In genomic region chr19:6543866-6544347, GRCh38 we compare ENCODE assay signal across 20 cellular contexts. TPM values are rescaled to one million over a fixed set of nuclear protein-coding genes. Genes with fewer than 3 reads are reported as not detected.
DNase-seq lines count a peak whose midpoint lies in the region; ATAC-seq and TF ChIP-seq lines count a peak whose summit lies in the region.
"Had no signal": no experiment of that assay in that cellular context is flagged by ENCODE, and none has a peak within 500 bp of the region (broad histone marks: within the 10 kb centered on the region; RNA-seq: fewer than 3 reads in every experiment).

No MANE protein-coding gene starts in this region.

- no peak overlapping the region for H3K4me3 Mint-ChIP-seq in activated CD8-positive, alpha-beta T cell treated with anti-CD3 and anti-CD28 coated beads, Interleukin-2, amount 10 ng/mL, durations not matched to agents 7 days and 5 days
- no peak overlapping the region for H3K4me3 Mint-ChIP-seq in activated CD8-positive, alpha-beta T cell treated with anti-CD3 and anti-CD28 coated beads for 36 hours
- H3K4me3 Mint-ChIP-seq in T-helper 17 cell, result peak overlapping the region; percentile 31

- no peak for TF ChIP-seq CTCF in activated CD8-positive, alpha-beta T cell treated with anti-CD3 and anti-CD28 coated beads for 36 hours (IDR thresholded peaks at IDR 0.05)
- TF ChIP-seq CTCF in GM13976 (IDR thresholded peaks at IDR 0.05; ENCODE audit: borderline replicate concordance, control extremely low read depth, extremely low read depth, insufficient read depth, missing control alignments) (no peak), osteoblast (IDR thresholded peaks at IDR 0.05; ENCODE audit: extremely low read depth, low read depth, low read length) (no peak), stomach (IDR thresholded peaks at IDR 0.05) (no peak)

- H3K4me1 Mint-ChIP-seq in activated CD8-positive, alpha-beta T cell treated with anti-CD3 and anti-CD28 coated beads, Interleukin-2, amount 10 ng/mL, durations not matched to agents 7 days and 5 days (ENCODE audit: low read depth), result peaks cover 22% of the 10 kb centered on the region
- peaks cover 6% of the 10 kb centered on the region for H3K4me1 Mint-ChIP-seq in activated CD8-positive, alpha-beta T cell treated with anti-CD3 and anti-CD28 coated beads for 36 hours (ENCODE audit: low read depth)
- H3K4me1 Mint-ChIP-seq in T-helper 17 cell, result peaks cover 2% of the 10 kb centered on the region

- H3K79me2 ChIP-seq in osteoblast (ENCODE audit: insufficient read depth, low read length), result no peaks in the 10 kb centered on the region

- H3K9me3 ChIP-seq in T-helper 17 cell (ENCODE audit: control insufficient read depth, low read length, poor library complexity, severe bottlenecking) (no peaks in the 10 kb centered on the region), osteoblast (ENCODE audit: low read depth, low read length) (no peaks in the 10 kb centered on the region), stomach (peaks cover 0 to 5% (median 2%) of the 10 kb centered on the region in 4 donors)
- H3K9me3 ChIP-seq: SJSA1 had no signal

- no peak overlapping the region for H3K27ac Mint-ChIP-seq in activated CD8-positive, alpha-beta T cell treated with anti-CD3 and anti-CD28 coated beads, Interleukin-2, amount 10 ng/mL, durations not matched to agents 7 days and 5 days
- no peak overlapping the region for H3K27ac Mint-ChIP-seq in activated CD8-positive, alpha-beta T cell treated with anti-CD3 and anti-CD28 coated beads for 36 hours
- no peak overlapping the region for H3K27ac Mint-ChIP-seq in T-helper 17 cell

- 65 to 80% (median 73%) methylated on average over 11 of the region's 11 CpGs for whole genome bisulfite sequencing in stomach, 5 donors

- H3K36me3 ChIP-seq in osteoblast (ENCODE audit: insufficient read depth, low read length) (no peaks in the 10 kb centered on the region), stomach (no peaks in the 10 kb centered on the region)

- no peaks in the 10 kb centered on the region for H3K9me3 Mint-ChIP-seq in activated CD8-positive, alpha-beta T cell treated with anti-CD3 and anti-CD28 coated beads, Interleukin-2, amount 10 ng/mL, durations not matched to agents 7 days and 5 days (ENCODE audit: insufficient read depth)
- peaks cover 3% of the 10 kb centered on the region for H3K9me3 Mint-ChIP-seq in activated CD8-positive, alpha-beta T cell treated with anti-CD3 and anti-CD28 coated beads for 36 hours

- no peak overlapping the region for H3K4me2 ChIP-seq in osteoblast (ENCODE audit: insufficient read depth, low read length)

- H3K27me3 ChIP-seq in osteoblast (ENCODE audit: insufficient read depth, low read length) (no peaks in the 10 kb centered on the region), stomach (peaks cover 0 to 16% (median 0%) of the 10 kb centered on the region in 3 donors)
- H3K27me3 ChIP-seq: SJSA1 had no signal

- no peak for DNase-seq in activated CD8-positive, alpha-beta T cell treated with anti-CD3 and anti-CD28 coated beads, Interleukin-2, amount 10 ng/mL, durations not matched to agents 7 days and 5 days
- DNase-seq in activated CD8-positive, alpha-beta T cell treated with anti-CD3 and anti-CD28 coated beads for 36 hours, result no peak
- DNase-seq in GM13976 (ENCODE audit: low spot score) (peak; percentile 50), T-helper 17 cell (no peak), osteoblast (ENCODE audit: insufficient read length, low spot score, missing footprints) (peak; percentile 2), stomach (no peak), NCI-H226 (no peak), NCI-H2196 treated with DMSO at 0.1 percent for 48 hours (lab: John Stamatoyannopoulos, UW; ENCODE audit: unreplicated experiment) (no peak)
- DNase-seq: COR-L47; DMS153; HCEC 1CT; NCI-H146; NCI-H2081 treated with DMSO at 0.1 percent for 48 hours; NCI-H345; NCI-H526 treated with DMSO at 0.1 percent for 48 hours; NK-92 treated with Interleukin-12 subunit alpha and Interleukin-12 subunit beta, amount 100 ng/mL, for 24 hours; PC-3 had no signal

- H3K4me3 ChIP-seq in osteoblast (ENCODE audit: insufficient read depth, low read length) (no peak overlapping the region), stomach (no peak overlapping the region)
- H3K4me3 ChIP-seq: SJSA1 had no signal

- no peak overlapping the region for H3K27ac ChIP-seq in osteoblast (ENCODE audit: low read depth, low read length)
- H3K27ac ChIP-seq in stomach, result no peak overlapping the region
- H3K27ac ChIP-seq: C4-2B, SJSA1 had no signal

- peak; percentile 15 for ATAC-seq in activated CD8-positive, alpha-beta T cell treated with anti-CD3 and anti-CD28 coated beads, Interleukin-2, amount 10 ng/mL, durations not matched to agents 7 days and 5 days
- ATAC-seq in activated CD8-positive, alpha-beta T cell treated with anti-CD3 and anti-CD28 coated beads for 36 hours, result no peak
- ATAC-seq in T-helper 17 cell, result peak; percentile 74
- ATAC-seq: PC-3 had no signal

- intact Hi-C loops in activated CD8-positive, alpha-beta T cell treated with anti-CD3 and anti-CD28 coated beads for 36 hours (cut with micrococcal nuclease), result no loop called here
- intact Hi-C loops in stomach (cut with DNase I; ENCODE audit: low total_unique reads), result no loop called here

- H3K27me3 Mint-ChIP-seq in activated CD8-positive, alpha-beta T cell treated with anti-CD3 and anti-CD28 coated beads, Interleukin-2, amount 10 ng/mL, durations not matched to agents 7 days and 5 days (ENCODE audit: low read depth), result no peaks in the 10 kb centered on the region
- peaks cover 4% of the 10 kb centered on the region for H3K27me3 Mint-ChIP-seq in activated CD8-positive, alpha-beta T cell treated with anti-CD3 and anti-CD28 coated beads for 36 hours
- peaks cover 16% of the 10 kb centered on the region for H3K27me3 Mint-ChIP-seq in T-helper 17 cell

- no peak overlapping the region for H2AFZ ChIP-seq in osteoblast (ENCODE audit: low read length)

- H3K36me3 Mint-ChIP-seq in activated CD8-positive, alpha-beta T cell treated with anti-CD3 and anti-CD28 coated beads, Interleukin-2, amount 10 ng/mL, durations not matched to agents 7 days and 5 days (ENCODE audit: low read depth), result no peaks in the 10 kb centered on the region
- no peaks in the 10 kb centered on the region for H3K36me3 Mint-ChIP-seq in activated CD8-positive, alpha-beta T cell treated with anti-CD3 and anti-CD28 coated beads for 36 hours (ENCODE audit: low read depth)
- H3K36me3 Mint-ChIP-seq in T-helper 17 cell (ENCODE audit: low read depth), result peaks cover 4% of the 10 kb centered on the region

- in situ Hi-C loops in GM13976 (cut with MboI; ENCODE audit: low sequenced_read_pairs, unreplicated experiment), result no loop called here

- H3K4me1 ChIP-seq in osteoblast (ENCODE audit: insufficient read depth, low read length) (no peaks in the 10 kb centered on the region), stomach (no peaks in the 10 kb centered on the region)

- CTCF ChIA-PET in activated CD8-positive, alpha-beta T cell treated with anti-CD3 and anti-CD28 coated beads, Interleukin-2, amount 10 ng/mL, durations not matched to agents 7 days and 5 days (lab: Charles Lee), result no interaction called here
- CTCF ChIA-PET in activated CD8-positive, alpha-beta T cell treated with anti-CD3 and anti-CD28 coated beads for 36 hours (lab: Charles Lee), result interaction anchor here (0.8 to 1.3 kb wide), 3 partner anchors 8 to 27 kb away, joined by 3 to 4 read pairs (median 3); no protein-coding TSS in a partner anchor

- POLR2A ChIA-PET in activated CD8-positive, alpha-beta T cell treated with anti-CD3 and anti-CD28 coated beads, Interleukin-2, amount 10 ng/mL, durations not matched to agents 7 days and 5 days (lab: Charles Lee), result no interaction called here
- POLR2A ChIA-PET in activated CD8-positive, alpha-beta T cell treated with anti-CD3 and anti-CD28 coated beads for 36 hours (lab: Charles Lee), result no interaction called here

- TF ChIP-seq EP300 in stomach (IDR thresholded peaks at IDR 0.05), result no peak

- H4K20me1 ChIP-seq in osteoblast (ENCODE audit: insufficient read depth, low read length), result no peaks in the 10 kb centered on the region

- no peak for TF ChIP-seq POLR2A in stomach (IDR thresholded peaks at IDR 0.05)

RNA-seq across cellular contexts. Expression of gene TNFSF9, which starts 13.1 kb away (rescaled TPM):
- total RNA-seq in activated CD8-positive, alpha-beta T cell treated with anti-CD3 and anti-CD28 coated beads, Interleukin-2, amount 10 ng/mL, durations not matched to agents 7 days and 5 days, result 1 to 10 TPM; 1.5 to 1.7 TPM
- 1 to 10 TPM; 3.0 to 3.1 TPM for total RNA-seq in activated CD8-positive, alpha-beta T cell treated with anti-CD3 and anti-CD28 coated beads for 36 hours
- total RNA-seq in T-helper 17 cell (1 to 10 TPM; 2.2 to 3.3 TPM), osteoblast (12.7 and 16.6 TPM in 2 replicates), stomach (not detected)
- under 1 TPM in 1 of 3 donors, not detected in 2; 0.85 TPM for polyA plus RNA-seq in stomach
- total RNA-seq: A172 had no signal

RNA-seq across cellular contexts. Expression of gene TUBB4A, which starts 41.8 kb away (rescaled TPM):
- 1 to 10 TPM; 6.6 to 6.9 TPM for total RNA-seq in activated CD8-positive, alpha-beta T cell treated with anti-CD3 and anti-CD28 coated beads, Interleukin-2, amount 10 ng/mL, durations not matched to agents 7 days and 5 days
- total RNA-seq in activated CD8-positive, alpha-beta T cell treated with anti-CD3 and anti-CD28 coated beads for 36 hours, result 10 to 100 TPM in 1 of 2 experiments, 1 to 10 TPM in 1; 9.6 to 10.6 TPM
- total RNA-seq in T-helper 17 cell (1 to 10 TPM; 1.5 to 1.6 TPM), osteoblast (not detected in 2 replicates), stomach (1 to 10 TPM in 2 of 5 donors, under 1 TPM in 1, not detected in 2; 0.89 to 3.9 (median 1.1) TPM)
- polyA plus RNA-seq in stomach, result under 1 TPM in 2 of 3 donors, not detected in 1; 0.76 to 0.85 TPM
- total RNA-seq: SJSA1 had no signal

RNA-seq across cellular contexts. Expression of gene CD70, which starts 47.0 kb away (rescaled TPM):
- total RNA-seq in activated CD8-positive, alpha-beta T cell treated with anti-CD3 and anti-CD28 coated beads, Interleukin-2, amount 10 ng/mL, durations not matched to agents 7 days and 5 days, result 10 to 100 TPM; 16.9 to 17.3 TPM
- 10 to 100 TPM; 24.6 to 26.2 TPM for total RNA-seq in activated CD8-positive, alpha-beta T cell treated with anti-CD3 and anti-CD28 coated beads for 36 hours
- 1 to 10 TPM; 3.0 to 4.5 TPM for total RNA-seq in T-helper 17 cell
- total RNA-seq in osteoblast, result 0.29 TPM in 1 of 2 replicates, not detected in the other
- total RNA-seq in stomach, result not detected
- polyA plus RNA-seq in stomach, result under 1 TPM in 1 of 3 donors, not detected in 2; 0.18 TPM

Comparison
In these comparisons a context has a peak if more than half of its experiments do, and no peak if none do; other contexts are left out.
1. DNase-seq: peak in GM13976 (single experiment) and osteoblast (single experiment); none in activated CD8-positive, alpha-beta T cell treated with anti-CD3 and anti-CD28 coated beads, Interleukin-2, amount 10 ng/mL, durations not matched to agents 7 days and 5 days (single experiment), activated CD8-positive, alpha-beta T cell treated with anti-CD3 and anti-CD28 coated beads for 36 hours (single experiment), T-helper 17 cell (0 of 3), stomach (single experiment), NCI-H226 (single experiment) and NCI-H2196 treated with DMSO at 0.1 percent for 48 hours (single experiment).